27 cellular contexts compared by ENCODE assay signal in the genomic region with DNA sequence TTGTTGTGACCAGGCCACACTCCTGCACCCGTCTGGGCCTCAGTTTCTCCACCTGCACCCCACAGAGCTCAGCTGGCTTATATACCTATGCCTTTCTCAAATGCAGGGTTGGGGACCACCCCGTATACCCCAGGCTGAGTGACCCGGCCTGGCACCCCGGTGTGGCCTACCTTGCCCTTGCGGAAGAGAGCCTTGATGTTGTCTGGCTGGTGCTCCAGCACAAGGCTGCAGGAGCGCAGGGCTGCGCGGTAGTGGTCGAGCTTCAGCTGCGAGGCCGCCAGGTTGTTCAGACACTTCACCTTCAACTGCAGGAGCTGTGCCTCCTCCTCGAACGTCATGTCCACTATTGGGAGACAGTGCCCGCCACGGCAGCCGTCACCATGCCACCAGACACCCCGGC.
"Had no signal": no experiment of that assay in that cellular context is flagged by ENCODE, and none has a peak within 500 bp of the region (broad histone marks: within the 10 kb centered on the region; RNA-seq: fewer than 3 reads in every experiment).

No MANE protein-coding gene starts in this region.

- DNase-seq: activated CD4-positive, alpha-beta T cell treated with anti-CD3 and anti-CD28 coated beads for 36 hours; activated CD4-positive, alpha-beta T cell treated with anti-CD3 and anti-CD28 coated beads, Interleukin-2, amount 10 ng/mL, durations not matched to agents 7 days and 5 days; activated CD4-positive, alpha-beta T cell treated with anti-CD3 and anti-CD28 coated beads, Interleukin-2, amount 50 U/mL, for 48 hours; activated CD8-positive, alpha-beta T cell treated with anti-CD3 and anti-CD28 coated beads, Interleukin-2, amount 10 ng/mL, durations not matched to agents 7 days and 5 days; activated gamma-delta T cell; activated naive CD4-positive, alpha-beta T cell treated with Interleukin-2 at 50 U/mL for 16 hours; activated naive CD8-positive, alpha-beta T cell treated with anti-CD3 and anti-CD28 coated beads, Interleukin-2, amount 10 ng/mL, durations not matched to agents 7 days and 5 days; activated T-cell treated with anti-CD3 and anti-CD28 coated beads, Interleukin-2, amount 50 U/mL, for 24 hours; amygdala; NCI-H1105; NCI-H1417 treated with DMSO at 0.1 percent for 48 hours; NCI-H187 treated with DMSO at 0.1 percent for 48 hours; NCI-H2081; NCI-H2171 treated with DMSO at 0.1 percent for 48 hours; NCI-H226; NCI-H524 treated with DMSO at 0.1 percent for 48 hours; SHP77 treated with DMSO at 0.1 percent for 48 hours; SK-N-SH had no signal

- H3K9ac ChIP-seq: SK-N-SH had no signal

- H3K27ac ChIP-seq: ascending aorta, SJSA1 had no signal

- ATAC-seq: activated CD4-positive, alpha-beta T cell treated with anti-CD3 and anti-CD28 coated beads for 36 hours; activated CD4-positive, CD25-positive, alpha-beta regulatory T cell treated with anti-CD3 and anti-CD28 coated beads, Interleukin-2, amount 50 U/mL, for 24 hours; activated CD8-positive, alpha-beta T cell treated with anti-CD3 and anti-CD28 coated beads, Interleukin-2, amount 10 ng/mL, durations not matched to agents 7 days and 5 days; Panc1 had no signal

- FAIRE-seq: TTC549 had no signal

- H3K4me3 ChIP-seq: ascending aorta, SJSA1 had no signal

- H3K9me3 Mint-ChIP-seq: activated CD4-positive, alpha-beta T cell treated with anti-CD3 and anti-CD28 coated beads, Interleukin-2, amount 10 ng/mL, durations not matched to agents 7 days and 5 days; activated naive CD4-positive, alpha-beta T cell treated with anti-CD3 and anti-CD28 coated beads, Interleukin-2, amount 50 U/mL, for 24 hours; activated naive CD8-positive, alpha-beta T cell treated with anti-CD3 and anti-CD28 coated beads, Interleukin-2, amount 10 ng/mL, durations not matched to agents 7 days and 5 days; activated T-cell treated with anti-CD3 and anti-CD28 coated beads, Interleukin-2, amount 50 U/mL, for 24 hours; activated T-helper 2 cell treated with anti-CD3 and anti-CD28 coated beads, Interferon-gamma antibody, Interleukin-2, Interleukin-4, amounts not matched to agents 10 μg/mL and 5 μg/mL and 100 μg/mL, durations not matched to agents 14 hours and 24 hours and 36 hours; T-helper 1 cell treated with Interleukin-12 subunit alpha and Interleukin-12 subunit beta and Interleukin-4 antibody, amounts not matched to agents 30 μg/mL and 1 μg/mL, for 36 hours; T-helper 2 cell treated with Interferon-gamma antibody and Interleukin-4, amounts not matched to agents 5 μg/mL and 100 μg/mL, for 36 hours had no signal

- H3K27ac Mint-ChIP-seq: activated CD4-positive, alpha-beta T cell treated with anti-CD3 and anti-CD28 coated beads for 36 hours; activated CD4-positive, alpha-beta T cell treated with anti-CD3 and anti-CD28 coated beads, Interleukin-2, amount 10 ng/mL, durations not matched to agents 7 days and 5 days; activated CD8-positive, alpha-beta T cell treated with anti-CD3 and anti-CD28 coated beads, Interleukin-2, amount 10 ng/mL, durations not matched to agents 7 days and 5 days; activated naive CD4-positive, alpha-beta T cell treated with anti-CD3 and anti-CD28 coated beads, Interleukin-2, amount 50 U/mL, for 24 hours; activated naive CD8-positive, alpha-beta T cell treated with anti-CD3 and anti-CD28 coated beads, Interleukin-2, amount 10 ng/mL, durations not matched to agents 7 days and 5 days; activated T-helper 2 cell treated with anti-CD3 and anti-CD28 coated beads, Interferon-gamma antibody, Interleukin-2, Interleukin-4, amounts not matched to agents 10 μg/mL and 5 μg/mL and 100 μg/mL, durations not matched to agents 14 hours and 24 hours and 36 hours; T-helper 1 cell treated with Interleukin-12 subunit alpha and Interleukin-12 subunit beta and Interleukin-4 antibody, amounts not matched to agents 30 μg/mL and 1 μg/mL, for 36 hours had no signal

- H3K4me3 Mint-ChIP-seq: activated CD4-positive, alpha-beta T cell treated with anti-CD3 and anti-CD28 coated beads for 36 hours; activated CD4-positive, alpha-beta T cell treated with anti-CD3 and anti-CD28 coated beads, Interleukin-2, amount 10 ng/mL, durations not matched to agents 7 days and 5 days; activated CD8-positive, alpha-beta T cell treated with anti-CD3 and anti-CD28 coated beads, Interleukin-2, amount 10 ng/mL, durations not matched to agents 7 days and 5 days; activated naive CD4-positive, alpha-beta T cell treated with anti-CD3 and anti-CD28 coated beads, Interleukin-2, amount 50 U/mL, for 24 hours; activated naive CD8-positive, alpha-beta T cell treated with anti-CD3 and anti-CD28 coated beads, Interleukin-2, amount 10 ng/mL, durations not matched to agents 7 days and 5 days; activated T-cell treated with anti-CD3 and anti-CD28 coated beads, Interleukin-2, amount 50 U/mL, for 24 hours; T-helper 1 cell treated with Interleukin-12 subunit alpha and Interleukin-12 subunit beta and Interleukin-4 antibody, amounts not matched to agents 30 μg/mL and 1 μg/mL, for 36 hours; T-helper 2 cell treated with Interferon-gamma antibody and Interleukin-4, amounts not matched to agents 5 μg/mL and 100 μg/mL, for 36 hours had no signal

- H3K27me3 Mint-ChIP-seq: activated CD4-positive, alpha-beta T cell treated with anti-CD3 and anti-CD28 coated beads for 36 hours; activated CD4-positive, alpha-beta T cell treated with anti-CD3 and anti-CD28 coated beads, Interleukin-2, amount 10 ng/mL, durations not matched to agents 7 days and 5 days; activated naive CD4-positive, alpha-beta T cell treated with anti-CD3 and anti-CD28 coated beads, Interleukin-2, amount 50 U/mL, for 24 hours; activated naive CD8-positive, alpha-beta T cell treated with anti-CD3 and anti-CD28 coated beads, Interleukin-2, amount 10 ng/mL, durations not matched to agents 7 days and 5 days; activated T-cell treated with anti-CD3 and anti-CD28 coated beads, Interleukin-2, amount 50 U/mL, for 24 hours had no signal

- H3K4me2 ChIP-seq: SK-N-SH had no signal

- H3K27me3 ChIP-seq: ascending aorta, SJSA1 had no signal

- H3K9me3 ChIP-seq: ascending aorta, SJSA1, SK-N-SH had no signal
